8 cellular contexts compared by ENCODE assay signal in the genomic region with DNA sequence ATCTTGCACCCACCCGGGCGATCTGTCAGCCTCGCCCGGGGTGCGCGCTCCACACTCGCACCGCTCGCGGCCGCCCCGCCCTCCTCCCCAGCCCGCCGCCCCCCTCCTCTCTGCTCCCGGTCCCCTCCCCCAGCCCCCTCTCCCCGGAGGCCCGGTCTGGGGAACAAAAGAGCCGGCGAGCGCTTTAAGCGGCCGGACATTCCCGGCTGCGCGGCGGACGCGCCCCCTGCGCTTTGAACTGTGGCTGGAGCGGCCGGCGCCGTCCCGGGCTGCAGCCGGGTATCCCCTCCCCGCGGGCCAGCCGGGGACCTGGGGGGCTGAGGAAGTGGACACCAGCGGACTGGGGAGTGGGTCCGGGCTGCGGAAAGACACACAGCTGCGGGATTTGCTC. TPM values are rescaled to one million over a fixed set of nuclear protein-coding genes. Genes with fewer than 3 reads are reported as not detected.
A peak's percentile ranks its signal among the peaks of the same experiment; 100 is the strongest.
DNase-seq lines count a peak whose midpoint lies in the region; ATAC-seq and TF ChIP-seq lines count a peak whose summit lies in the region.

A gene (minus strand): TSS at position 27 of the 391 bp plus-strand sequence. CDS start 214 bp downstream, outside the sequence.

- H3K4me1 Mint-ChIP-seq in CD8-positive, alpha-beta memory T cell = peaks cover 15 to 20% (median 17%) of the 10 kb centered on the region in 3 donors

- H3K27me3 ChIP-seq in CD8-positive, alpha-beta memory T cell (ENCODE audit: insufficient read depth, low read length, poor library complexity, severe bottlenecking) = peaks cover 41% of the 10 kb centered on the region
- H3K27me3 ChIP-seq in SJSA1 (replicated peaks) = peaks cover 83% of the 10 kb centered on the region
- H3K27me3 ChIP-seq in osteoblast (ENCODE audit: insufficient read depth, low read length) = peaks cover 69% of the 10 kb centered on the region

- peaks cover 43 to 63% of the 10 kb centered on the region in 2 donors for H3K27me3 Mint-ChIP-seq in CD8-positive, alpha-beta memory T cell

- peak within 1 kb of the TSS; percentile 75 for H3K4me2 ChIP-seq in osteoblast (ENCODE audit: insufficient read depth, low read length)

- no peaks in the 10 kb centered on the region for H3K36me3 ChIP-seq in CD8-positive, alpha-beta memory T cell (ENCODE audit: insufficient read depth, low read length)
- H3K36me3 ChIP-seq in SJSA1 = no peaks in the 10 kb centered on the region
- no peaks in the 10 kb centered on the region for H3K36me3 ChIP-seq in osteoblast (ENCODE audit: insufficient read depth, low read length)

- ATAC-seq in GM19351 (IDR thresholded peaks at IDR 0.05; ENCODE audit: unreplicated experiment) = no peak

- H3K27ac Mint-ChIP-seq in CD8-positive, alpha-beta memory T cell = peak within 1 kb of the TSS in 1 of 8 donors; percentile 43

- no peak for DNase-seq in CD8-positive, alpha-beta memory T cell
- DNase-seq in SJSA1 (ENCODE audit: low read depth in 1 of 2, low spot score in 2 of 2) (no peak), fibroblast of pulmonary artery (ENCODE audit: low read depth) (no peak), osteoblast (ENCODE audit: insufficient read length, low spot score, missing footprints) (peak; percentile 83), NCI-H1048 (lab: John Stamatoyannopoulos, UW) (no peak), NCI-H2029 treated with DMSO at 0.1 percent for 48 hours (lab: John Stamatoyannopoulos, UW) (no peak), DMS53 (lab: John Stamatoyannopoulos, UW) (no peak)

- no peaks in the 10 kb centered on the region for H3K9me3 ChIP-seq in CD8-positive, alpha-beta memory T cell (ENCODE audit: low read length)
- H3K9me3 ChIP-seq in SJSA1 (replicated peaks) (no peaks in the 10 kb centered on the region), osteoblast (ENCODE audit: low read depth, low read length) (no peaks in the 10 kb centered on the region)

- no peak within 1 kb of the TSS for H3K4me3 ChIP-seq in CD8-positive, alpha-beta memory T cell (ENCODE audit: low read length)
- H3K4me3 ChIP-seq in SJSA1 (peak within 1 kb of the TSS; percentile 34), fibroblast of pulmonary artery (replicated peaks; ENCODE audit: low read depth, low read length) (peak within 1 kb of the TSS; percentile 41), osteoblast (ENCODE audit: insufficient read depth, low read length) (peak within 1 kb of the TSS; percentile 49)

- no peaks in the 10 kb centered on the region for H3K79me2 ChIP-seq in osteoblast (ENCODE audit: insufficient read depth, low read length)

- peak within 1 kb of the TSS; percentile 67 to 88 (median 78) for H3K4me3 Mint-ChIP-seq in CD8-positive, alpha-beta memory T cell

- no peak within 1 kb of the TSS for H3K27ac ChIP-seq in CD8-positive, alpha-beta memory T cell (ENCODE audit: low read depth, low read length)
- H3K27ac ChIP-seq in SJSA1 = no peak within 1 kb of the TSS
- H3K27ac ChIP-seq in osteoblast (ENCODE audit: low read depth, low read length) = no peak within 1 kb of the TSS

- TF ChIP-seq CTCF in fibroblast of pulmonary artery (IDR thresholded peaks at IDR 0.05; ENCODE audit: low read length, missing control alignments) = no peak
- TF ChIP-seq CTCF in osteoblast (IDR thresholded peaks at IDR 0.05; ENCODE audit: extremely low read depth, low read depth, low read length) = no peak

- CTCF ChIA-PET in CD8-positive, alpha-beta memory T cell (lab: Charles Lee) = no interaction called here

- H3K9me3 Mint-ChIP-seq in CD8-positive, alpha-beta memory T cell = no peaks in the 10 kb centered on the region

- H3K4me1 ChIP-seq in CD8-positive, alpha-beta memory T cell (ENCODE audit: insufficient read depth, low read length) = peaks cover 4% of the 10 kb centered on the region
- peaks cover 11% of the 10 kb centered on the region for H3K4me1 ChIP-seq in SJSA1 (replicated peaks)
- no peaks in the 10 kb centered on the region for H3K4me1 ChIP-seq in osteoblast (ENCODE audit: insufficient read depth, low read length)

- POLR2A ChIA-PET in CD8-positive, alpha-beta memory T cell (lab: Charles Lee) = no interaction called here

- H3K36me3 Mint-ChIP-seq in CD8-positive, alpha-beta memory T cell = no peaks in the 10 kb centered on the region

- no peaks in the 10 kb centered on the region for H4K20me1 ChIP-seq in osteoblast (ENCODE audit: insufficient read depth, low read length)

- no peak within 1 kb of the TSS for H2AFZ ChIP-seq in osteoblast (ENCODE audit: low read length)

RNA-seq across cellular contexts. Expression of the gene that starts here (rescaled TPM):
- total RNA-seq in CD8-positive, alpha-beta memory T cell = not detected
- not detected for polyA plus RNA-seq in CD8-positive, alpha-beta memory T cell
- not detected in 2 replicates for total RNA-seq in SJSA1 (2014; rRNA removed; shearing (Covaris generic))
- 0.29 TPM in 1 of 2 replicates, not detected in the other for total RNA-seq in osteoblast

Comparison
In these comparisons a context has a peak if more than half of its experiments do, and no peak if none do; other contexts are left out.
1. Peak in DNase-seq, H3K4me3 ChIP-seq and H3K4me2 ChIP-seq in osteoblast; RNA of the gene not detected or under 1 TPM.